In the genomic region with DNA sequence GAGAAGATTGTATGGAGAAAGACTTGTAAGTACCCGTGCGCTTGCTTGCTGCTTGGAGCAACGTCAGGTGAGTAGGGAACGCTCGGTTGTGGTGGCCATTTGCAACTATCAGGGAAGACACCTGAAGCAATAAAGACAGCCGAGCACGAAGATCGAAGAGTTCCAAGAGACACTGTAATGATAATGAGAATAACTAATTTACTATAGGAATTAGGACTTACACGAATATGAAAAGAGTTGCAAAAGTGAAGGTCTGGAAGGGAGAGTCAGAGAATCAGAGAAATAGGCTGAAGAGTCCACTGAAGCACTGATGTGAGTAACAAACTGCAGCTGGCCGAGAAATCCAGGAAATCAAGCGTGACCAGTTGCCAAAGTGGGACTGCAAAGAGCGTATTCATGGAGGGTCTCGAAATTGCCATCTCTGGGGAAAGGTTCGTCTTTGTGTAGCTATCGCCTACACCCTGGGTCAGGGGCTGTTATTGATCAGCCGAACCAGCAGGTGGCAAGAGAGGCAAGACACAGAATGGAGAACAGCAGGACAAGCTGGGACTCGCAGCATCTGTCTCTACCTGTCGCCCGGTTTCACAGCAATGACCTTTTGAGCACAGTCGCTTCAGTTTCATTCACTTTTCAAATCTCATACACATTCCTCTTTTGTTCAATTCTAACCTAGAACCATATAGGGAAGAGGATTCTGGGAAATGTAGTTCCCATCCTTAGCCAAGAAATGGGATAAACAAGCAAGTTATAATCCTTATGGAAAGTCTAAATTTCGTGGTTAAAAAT, we compare ENCODE assay signal across 1 cellular context.
TF ChIP-seq lines count a peak whose summit lies in the region.

No MANE protein-coding gene starts in this region.

TF ChIP-seq in GM23338, 12 proteins besides CTCF, POLR2A, EP300 and RAD21 (continued from another document):
- TF ChIP-seq, protein P1, sequence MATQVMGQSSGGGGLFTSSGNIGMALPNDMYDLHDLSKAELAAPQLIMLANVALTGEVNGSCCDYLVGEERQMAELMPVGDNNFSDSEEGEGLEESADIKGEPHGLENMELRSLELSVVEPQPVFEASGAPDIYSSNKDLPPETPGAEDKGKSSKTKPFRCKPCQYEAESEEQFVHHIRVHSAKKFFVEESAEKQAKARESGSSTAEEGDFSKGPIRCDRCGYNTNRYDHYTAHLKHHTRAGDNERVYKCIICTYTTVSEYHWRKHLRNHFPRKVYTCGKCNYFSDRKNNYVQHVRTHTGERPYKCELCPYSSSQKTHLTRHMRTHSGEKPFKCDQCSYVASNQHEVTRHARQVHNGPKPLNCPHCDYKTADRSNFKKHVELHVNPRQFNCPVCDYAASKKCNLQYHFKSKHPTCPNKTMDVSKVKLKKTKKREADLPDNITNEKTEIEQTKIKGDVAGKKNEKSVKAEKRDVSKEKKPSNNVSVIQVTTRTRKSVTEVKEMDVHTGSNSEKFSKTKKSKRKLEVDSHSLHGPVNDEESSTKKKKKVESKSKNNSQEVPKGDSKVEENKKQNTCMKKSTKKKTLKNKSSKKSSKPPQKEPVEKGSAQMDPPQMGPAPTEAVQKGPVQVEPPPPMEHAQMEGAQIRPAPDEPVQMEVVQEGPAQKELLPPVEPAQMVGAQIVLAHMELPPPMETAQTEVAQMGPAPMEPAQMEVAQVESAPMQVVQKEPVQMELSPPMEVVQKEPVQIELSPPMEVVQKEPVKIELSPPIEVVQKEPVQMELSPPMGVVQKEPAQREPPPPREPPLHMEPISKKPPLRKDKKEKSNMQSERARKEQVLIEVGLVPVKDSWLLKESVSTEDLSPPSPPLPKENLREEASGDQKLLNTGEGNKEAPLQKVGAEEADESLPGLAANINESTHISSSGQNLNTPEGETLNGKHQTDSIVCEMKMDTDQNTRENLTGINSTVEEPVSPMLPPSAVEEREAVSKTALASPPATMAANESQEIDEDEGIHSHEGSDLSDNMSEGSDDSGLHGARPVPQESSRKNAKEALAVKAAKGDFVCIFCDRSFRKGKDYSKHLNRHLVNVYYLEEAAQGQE (IDR thresholded peaks at IDR 0.05; ENCODE audit: unreplicated experiment), result no peak
- TF ChIP-seq ZNF114 (CRISPR knock-in tag; IDR thresholded peaks at IDR 0.05) (no peak), ZNF331 (CRISPR knock-in tag; IDR thresholded peaks at IDR 0.05; ENCODE audit: low read depth) (no peak), EZH2 (IDR thresholded peaks at IDR 0.05; ENCODE audit: low read depth, unreplicated experiment) (no peak), POLR2AphosphoS5 (IDR thresholded peaks at IDR 0.05; ENCODE audit: low read depth) (peak; percentile 50), STAT1 (IDR thresholded peaks at IDR 0.05; ENCODE audit: unreplicated experiment) (no peak), JUNB (IDR thresholded peaks at IDR 0.05; ENCODE audit: unreplicated experiment) (no peak), NANOG (IDR thresholded peaks at IDR 0.05; ENCODE audit: borderline replicate concordance) (no peak), CREB1 (CRISPR knock-in tag; IDR thresholded peaks at IDR 0.05; ENCODE audit: low read depth) (no peak)
TF ChIP-seq in GM23338: peak in this region for 2.
